Comparison of ENCODE assay signal across 29 cellular contexts in genomic region chr19:1691589-1692290, GRCh38.
"Had no signal": no experiment of that assay in that cellular context is flagged by ENCODE, and none has a peak within 500 bp of the region (broad histone marks: within the 10 kb centered on the region; RNA-seq: fewer than 3 reads in every experiment).

No MANE protein-coding gene starts in this region.

- H3K4me3 ChIP-seq: ascending aorta, cardiac muscle cell, colonic mucosa, esophagus squamous epithelium, heart right ventricle, pancreas, psoas muscle, sigmoid colon, thyroid gland, upper lobe of left lung had no signal

- H3K27ac ChIP-seq: ascending aorta, cardiac muscle cell, colonic mucosa, epithelial cell of prostate, esophagus squamous epithelium, heart right ventricle, pancreas, psoas muscle, sigmoid colon, thyroid gland, upper lobe of left lung had no signal

- DNase-seq: activated CD4-positive, alpha-beta T cell treated with anti-CD3 and anti-CD28 coated beads for 4 hours; activated CD4-positive, alpha-beta T cell treated with anti-CD3 and anti-CD28 coated beads, Interleukin-2, amount 50 U/mL, for 48 hours; activated effector memory CD4-positive, alpha-beta T cell treated with Interleukin-2 at 50 U/mL for 16 hours; activated naive CD4-positive, alpha-beta T cell treated with Interleukin-2 at 50 U/mL for 16 hours; cerebellar nuclear complex; colonic mucosa; effector CD8-positive, alpha-beta T cell; esophagus squamous epithelium; foreskin melanocyte; heart right ventricle; left ventricle myocardium superior; naive B cell; nephron progenitor cell; psoas muscle; sigmoid colon; small intestine; stimulated activated CD4-positive, alpha-beta T cell treated with anti-CD3 and anti-CD28 coated beads, Interleukin-4, amount 100 ng/mL, for 24 hours; stimulated activated naive CD8-positive, alpha-beta T cell treated with anti-CD3 and anti-CD28 coated beads, Interleukin-15, amount 100 ng/mL, for 72 hours; substantia nigra; thyroid gland; upper lobe of left lung had no signal

- FAIRE-seq: endometrium, pancreas, small intestine had no signal

- ATAC-seq: left ventricle myocardium superior; stimulated activated naive CD8-positive, alpha-beta T cell treated with anti-CD3 and anti-CD28 coated beads, Interleukin-15, amount 100 ng/mL, for 72 hours had no signal

- H3K36me3 Mint-ChIP-seq: brain had no signal

- H3K4me1 ChIP-seq: ascending aorta, colonic mucosa, pancreas, psoas muscle, sigmoid colon, thyroid gland had no signal

- H3K27ac Mint-ChIP-seq: activated naive CD8-positive, alpha-beta T cell; brain; naive B cell; nephron progenitor cell; stimulated activated effector memory CD8-positive, alpha-beta T cell treated with anti-CD3 and anti-CD28 coated beads, Interleukin-12 subunit alpha, Interleukin-12 subunit beta, amount 100 ng/mL, for 72 hours; stimulated activated naive CD8-positive, alpha-beta T cell treated with anti-CD3 and anti-CD28 coated beads, Interleukin-15, amount 100 ng/mL, for 72 hours had no signal

- H3K9me3 ChIP-seq: colonic mucosa, pancreas, psoas muscle, thyroid gland had no signal

- H3K36me3 ChIP-seq: ascending aorta, cardiac muscle cell, colonic mucosa, esophagus squamous epithelium, heart right ventricle, pancreas, sigmoid colon, thyroid gland, upper lobe of left lung had no signal

- H3K4me3 Mint-ChIP-seq: activated naive CD8-positive, alpha-beta T cell; brain; nephron progenitor cell; stimulated activated effector memory CD8-positive, alpha-beta T cell treated with anti-CD3 and anti-CD28 coated beads, Interleukin-12 subunit alpha, Interleukin-12 subunit beta, amount 100 ng/mL, for 72 hours; stimulated activated naive CD8-positive, alpha-beta T cell treated with anti-CD3 and anti-CD28 coated beads, Interleukin-15, amount 100 ng/mL, for 72 hours had no signal

- H3K4me1 Mint-ChIP-seq: brain, nephron progenitor cell had no signal
